In genomic region chr1:47751188-47751587, GRCh38 we compare ENCODE assay signal across 21 cellular contexts.
DNase-seq lines count a peak whose midpoint lies in the region; ATAC-seq, FAIRE-seq and TF ChIP-seq lines count a peak whose summit lies in the region.
"Had no signal": no experiment of that assay in that cellular context is flagged by ENCODE, and none has a peak within 500 bp of the region (broad histone marks: within the 10 kb centered on the region; RNA-seq: fewer than 3 reads in every experiment).

No MANE protein-coding gene starts in this region.

- peak overlapping the region; percentile 12 for H3K27ac Mint-ChIP-seq in type B pancreatic cell
- H3K27ac Mint-ChIP-seq: activated B cell treated with CpG ODN at 0.5 μM for 24 hours; CD8-positive, alpha-beta memory T cell; stimulated activated naive B cell treated with anti-CD40 and anti-IgM and Interleukin-4, amounts not matched to agents 10 μg/mL and 1 μg/mL and 100 μg/mL, for 72 hours had no signal

- no peaks in the 10 kb centered on the region for H3K36me3 Mint-ChIP-seq in type B pancreatic cell
- H3K36me3 Mint-ChIP-seq: CD8-positive, alpha-beta memory T cell; stimulated activated naive B cell treated with anti-CD40 and anti-IgM and Interleukin-4, amounts not matched to agents 10 μg/mL and 1 μg/mL and 100 μg/mL, for 72 hours had no signal

- H3K27me3 ChIP-seq in SK-N-SH (ENCODE audit: insufficient read depth) (no peaks in the 10 kb centered on the region; the same call in 1 of the 2 replicates), hepatocyte (no peaks in the 10 kb centered on the region)

- H2AFZ ChIP-seq in SK-N-SH (ENCODE audit: low read depth) = peak overlapping the region; percentile 68; the same call in 1 of the 2 replicates
- H2AFZ ChIP-seq in OCI-LY7 (ENCODE audit: low read length) = peak overlapping the region; percentile 13
- peak overlapping the region; percentile 2 for H2AFZ ChIP-seq in hepatocyte

- intact Hi-C loops in OCI-LY7 (cut with micrococcal nuclease; ENCODE audit: unreplicated experiment) = no loop called here

- 56% methylated on average over 4 of the region's 4 CpGs for WGBS in SK-N-SH (ENCODE audit: low lambda C conversion rate)
- WGBS in hepatocyte (ENCODE audit: low lambda C conversion rate, missing lambda C conversion rate) = 71% methylated on average over 4 of the region's 4 CpGs

- POLR2A ChIA-PET in SK-N-SH (lab: Yijun Ruan, JAX) (no interaction called here), OCI-LY7 (lab: Charles Lee) (no interaction called here)

- TF ChIP-seq CTCF in SK-N-SH (IDR thresholded peaks at IDR 0.05) = no peak
- no peak for TF ChIP-seq CTCF in OCI-LY7 (conservative IDR thresholded peaks at IDR 0.05; ENCODE audit: low read length)
- TF ChIP-seq CTCF in hepatocyte (IDR thresholded peaks at IDR 0.05; ENCODE audit: poor library complexity) = no peak
- TF ChIP-seq CTCF in type B pancreatic cell (conservative IDR thresholded peaks at IDR 0.05) = no peak

- H3K9me3 ChIP-seq in SK-N-SH = no peaks in the 10 kb centered on the region
- H3K9me3 ChIP-seq in OCI-LY7 (ENCODE audit: low read length) = no peaks in the 10 kb centered on the region
- H3K9me3 ChIP-seq in hepatocyte (ENCODE audit: low read depth) = no peaks in the 10 kb centered on the region

- H3F3A ChIP-seq in SK-N-SH (replicated peaks; ENCODE audit: insufficient read depth) = no peaks in the 10 kb centered on the region

- BruUV-seq in OCI-LY7 (replicated peaks; lab: Mats Ljungman, UMichigan) = no TSS peak

- no peak overlapping the region for H3K9ac ChIP-seq in SK-N-SH
- H3K9ac ChIP-seq: KMS-11 had no signal

- no peak for FAIRE-seq in GM19239 (lab: Jason Lieb, UNC)

- H3K4me2 ChIP-seq in SK-N-SH (no peak overlapping the region), OCI-LY7 (ENCODE audit: low read length) (no peak overlapping the region), hepatocyte (no peak overlapping the region)
- H3K4me2 ChIP-seq: KMS-11 had no signal

- no peaks in the 10 kb centered on the region for H3K27me3 Mint-ChIP-seq in type B pancreatic cell

- H3K79me2 ChIP-seq in SK-N-SH (ENCODE audit: insufficient read depth) = no peaks in the 10 kb centered on the region
- no peaks in the 10 kb centered on the region for H3K79me2 ChIP-seq in OCI-LY7 (ENCODE audit: insufficient read depth, low read depth, low read length)
- no peaks in the 10 kb centered on the region for H3K79me2 ChIP-seq in hepatocyte

- no peak for TF ChIP-seq RAD21 in SK-N-SH (IDR thresholded peaks at IDR 0.05; ENCODE audit: low read length)

- H3K4me1 ChIP-seq in SK-N-SH (ENCODE audit: control insufficient read depth in 1 of 2, insufficient read depth in 2 of 2, low read depth in 1 of 2, low read length in 1 of 2) = no peaks in the 10 kb centered on the region
- no peaks in the 10 kb centered on the region for H3K4me1 ChIP-seq in OCI-LY7 (ENCODE audit: insufficient read depth, low read length, poor library complexity, severe bottlenecking)
- H3K4me1 ChIP-seq in hepatocyte (ENCODE audit: insufficient read depth) = peaks cover 6% of the 10 kb centered on the region

- H3K4me3 ChIP-seq in SK-N-SH (ENCODE audit: low read depth in 2 of 2, low read length in 1 of 2) (no peak overlapping the region), OCI-LY7 (ENCODE audit: low read depth, low read length, poor library complexity, severe bottlenecking) (no peak overlapping the region), hepatocyte (no peak overlapping the region)

- no peak for TF ChIP-seq EP300 in SK-N-SH (IDR thresholded peaks at IDR 0.05; ENCODE audit: borderline replicate concordance in 1 of 2, low read depth in 1 of 2, low read length in 1 of 2)

- no peaks in the 10 kb centered on the region for H3K36me3 ChIP-seq in SK-N-SH (replicated peaks in 1 of 2; ENCODE audit: control insufficient read depth in 1 of 2, insufficient read depth in 2 of 2, low read length in 1 of 2)
- H3K36me3 ChIP-seq in OCI-LY7 (ENCODE audit: insufficient read depth, low read length) = no peaks in the 10 kb centered on the region
- no peaks in the 10 kb centered on the region for H3K36me3 ChIP-seq in hepatocyte (replicated peaks; ENCODE audit: insufficient read depth, low read depth)

- peaks cover 20% of the 10 kb centered on the region for H3K4me1 Mint-ChIP-seq in type B pancreatic cell (ENCODE audit: unreplicated experiment)
- H3K4me1 Mint-ChIP-seq: activated B cell treated with CpG ODN at 0.5 μM for 24 hours; CD8-positive, alpha-beta memory T cell; stimulated activated naive B cell treated with anti-CD40 and anti-IgM and Interleukin-4, amounts not matched to agents 10 μg/mL and 1 μg/mL and 100 μg/mL, for 72 hours had no signal

- CTCF ChIA-PET in SK-N-SH (lab: Yijun Ruan, JAX) (interaction anchor here (2.4 kb wide), 1 partner anchor 310 kb away, joined by 8 read pairs; no protein-coding TSS in a partner anchor), OCI-LY7 (lab: Charles Lee; ENCODE audit: unreplicated experiment) (no interaction called here)

- H3K27ac ChIP-seq in SK-N-SH (ENCODE audit: low read depth in 2 of 2, low read length in 1 of 2) (no peak overlapping the region), OCI-LY7 (ENCODE audit: low read depth, low read length, poor library complexity, severe bottlenecking) (no peak overlapping the region), hepatocyte (peak overlapping the region; percentile 25)
- H3K27ac ChIP-seq: KMS-11 had no signal

- ATAC-seq in SK-N-SH treated with all-trans-retinoic acid at 6 μM for 48 hours (no peak), HG02759 (IDR thresholded peaks at IDR 0.05; ENCODE audit: unreplicated experiment) (no peak), GM19324 (IDR thresholded peaks at IDR 0.05; ENCODE audit: low FRiP score, unreplicated experiment) (no peak)
- ATAC-seq: stimulated activated naive B cell treated with anti-CD40 and anti-IgM and Interleukin-4, amounts not matched to agents 10 μg/mL and 1 μg/mL and 100 μg/mL, for 72 hours had no signal

- DNase-seq in SK-N-SH (no peak), OCI-LY7 (ENCODE audit: low spot score) (no peak), hepatocyte (ENCODE audit: low spot score) (no peak), type B pancreatic cell (ENCODE audit: extremely low spot score, unreplicated experiment) (peak; percentile 29), GM19239 (ENCODE audit: insufficient read length, low spot score) (no peak)
- DNase-seq: activated B cell treated with CpG ODN at 0.5 μM for 24 hours; activated gamma-delta T cell; anterior cingulate cortex; CD8-positive, alpha-beta memory T cell; cortex of kidney; erythroblast; GDM1; glutamatergic neuron; HCEC 1CT; NCI-H1694; NCI-H82; stimulated activated naive B cell treated with anti-CD40 and anti-IgM and Interleukin-4, amounts not matched to agents 10 μg/mL and 1 μg/mL and 100 μg/mL, for 72 hours had no signal

- H3K9me2 ChIP-seq in SK-N-SH (no peaks in the 10 kb centered on the region), OCI-LY7 (ENCODE audit: insufficient read depth, low read length) (no peaks in the 10 kb centered on the region), hepatocyte (replicated peaks; ENCODE audit: insufficient read depth) (no peaks in the 10 kb centered on the region)

- H3K4me3 Mint-ChIP-seq in type B pancreatic cell = no peak overlapping the region
- H3K4me3 Mint-ChIP-seq: activated B cell treated with CpG ODN at 0.5 μM for 24 hours; CD8-positive, alpha-beta memory T cell; stimulated activated naive B cell treated with anti-CD40 and anti-IgM and Interleukin-4, amounts not matched to agents 10 μg/mL and 1 μg/mL and 100 μg/mL, for 72 hours had no signal

- H4K20me1 ChIP-seq in SK-N-SH (ENCODE audit: insufficient read depth) = no peaks in the 10 kb centered on the region
- no peaks in the 10 kb centered on the region for H4K20me1 ChIP-seq in OCI-LY7 (ENCODE audit: insufficient read depth, low read length)
- no peaks in the 10 kb centered on the region for H4K20me1 ChIP-seq in hepatocyte (ENCODE audit: insufficient read depth, poor library complexity, severe bottlenecking)

- peaks cover 4% of the 10 kb centered on the region for H3K9me3 Mint-ChIP-seq in type B pancreatic cell
- H3K9me3 Mint-ChIP-seq: activated B cell treated with CpG ODN at 0.5 μM for 24 hours; CD8-positive, alpha-beta memory T cell; stimulated activated naive B cell treated with anti-CD40 and anti-IgM and Interleukin-4, amounts not matched to agents 10 μg/mL and 1 μg/mL and 100 μg/mL, for 72 hours had no signal

TF ChIP-seq in SK-N-SH, 30 proteins besides CTCF, POLR2A, EP300 and RAD21:
- TF ChIP-seq IRF3 (IDR thresholded peaks at IDR 0.05; ENCODE audit: low read depth, low read length) (no peak), ELF1 (IDR thresholded peaks at IDR 0.05) (no peak), GABPA (IDR thresholded peaks at IDR 0.05; ENCODE audit: low read depth) (peak; percentile 63)
TF ChIP-seq in SK-N-SH: peak in this region for 1.

TF ChIP-seq in SK-N-SH treated with all-trans-retinoic acid at 6 μM for 48 hours, 23 proteins besides CTCF, POLR2A, EP300 and RAD21:
- TF ChIP-seq BACH2 (CRISPR knock-in tag; IDR thresholded peaks at IDR 0.05; ENCODE audit: borderline replicate concordance) (no peak), ESRRG (CRISPR knock-in tag; IDR thresholded peaks at IDR 0.05) (no peak)

Comparison
In these comparisons a context has a peak if more than half of its experiments do, and no peak if none do; other contexts are left out.
1. H2AFZ ChIP-seq: peak in every context shown above with its lines; median percentile 68 in SK-N-SH; 13 in OCI-LY7; 2 in hepatocyte.